In genomic region chr4:107625503-107625902, GRCh38 we compare ENCODE assay signal across 16 cellular contexts.
"Had no signal": no experiment of that assay in that cellular context is flagged by ENCODE, and none has a peak within 500 bp of the region (broad histone marks: within the 10 kb centered on the region; RNA-seq: fewer than 3 reads in every experiment).

No MANE protein-coding gene starts in this region.

- DNase-seq: effector memory CD8-positive, alpha-beta T cell; esophagus squamous epithelium; foreskin keratinocyte; hippocampal formation; kidney glomerular epithelial cell; mesendoderm; naive thymus-derived CD4-positive, alpha-beta T cell; nephron progenitor cell; stimulated activated CD4-positive, alpha-beta T cell treated with anti-CD3 and anti-CD28 coated beads, Interleukin-2, amount 100 ng/mL, for 24 hours; stimulated activated naive CD4-positive, alpha-beta T cell; stomach; substantia nigra; transverse colon had no signal

- H3K4me1 ChIP-seq: foreskin keratinocyte, transverse colon had no signal

- H3K27ac ChIP-seq: esophagus squamous epithelium, foreskin keratinocyte, stomach, thoracic aorta, transverse colon had no signal

- H3K36me3 ChIP-seq: thoracic aorta, transverse colon had no signal

- FAIRE-seq: colon had no signal

- H3K9me3 ChIP-seq: esophagus squamous epithelium, thoracic aorta had no signal

- ATAC-seq: effector memory CD8-positive, alpha-beta T cell; foreskin keratinocyte; naive thymus-derived CD4-positive, alpha-beta T cell; sciatic nerve had no signal

- H3K27me3 ChIP-seq: esophagus squamous epithelium, foreskin keratinocyte, stomach, transverse colon had no signal

- H3K4me3 ChIP-seq: esophagus squamous epithelium, stomach, thoracic aorta, transverse colon had no signal
